ENCODE assay signal across 12 cellular contexts in genomic region chr18:23378470-23378764, GRCh38.
DNase-seq lines count a peak whose midpoint lies in the region; ATAC-seq and TF ChIP-seq lines count a peak whose summit lies in the region.
"Had no signal": no experiment of that assay in that cellular context is flagged by ENCODE, and none has a peak within 500 bp of the region (broad histone marks: within the 10 kb centered on the region; RNA-seq: fewer than 3 reads in every experiment).

No MANE protein-coding gene starts in this region.

- H3K27me3 ChIP-seq in right atrium auricular region (no peaks in the 10 kb centered on the region), breast epithelium (no peaks in the 10 kb centered on the region), vagina (no peaks in the 10 kb centered on the region), GM23338 (ENCODE audit: insufficient read depth) (no peaks in the 10 kb centered on the region)

- H3K4me3 Mint-ChIP-seq in mesothelial cell of epicardium (no peak overlapping the region), GM23338 (no peak overlapping the region)
- H3K4me3 Mint-ChIP-seq: central memory CD8-positive, alpha-beta T cell; naive B cell had no signal

- H3K9me3 Mint-ChIP-seq in mesothelial cell of epicardium: no peaks in the 10 kb centered on the region
- H3K9me3 Mint-ChIP-seq in GM23338: no peaks in the 10 kb centered on the region
- H3K9me3 Mint-ChIP-seq: central memory CD8-positive, alpha-beta T cell; naive B cell had no signal

- TF ChIP-seq POLR2A in breast epithelium (IDR thresholded peaks at IDR 0.05) (no peak), vagina (IDR thresholded peaks at IDR 0.05) (no peak)

- no peak overlapping the region for H2AFZ ChIP-seq in GM23338

- H3K27me3 Mint-ChIP-seq in mesothelial cell of epicardium (ENCODE audit: low read depth): no peaks in the 10 kb centered on the region
- H3K27me3 Mint-ChIP-seq in GM23338 (ENCODE audit: insufficient read depth, low read depth, poor library complexity): no peaks in the 10 kb centered on the region
- H3K27me3 Mint-ChIP-seq: central memory CD8-positive, alpha-beta T cell; naive B cell had no signal

- no peaks in the 10 kb centered on the region for H4K20me1 ChIP-seq in GM23338 (replicated peaks; ENCODE audit: insufficient read depth)

- no peak for ATAC-seq in GM23338
- no peak for ATAC-seq in HG02798 (IDR thresholded peaks at IDR 0.05; ENCODE audit: poor library complexity, unreplicated experiment)

- H3K27ac ChIP-seq in right atrium auricular region: peak overlapping the region; percentile 43 to 78
- H3K27ac ChIP-seq in breast epithelium: peak overlapping the region; percentile 63 to 65
- H3K27ac ChIP-seq in vagina: peak overlapping the region; percentile 91
- H3K27ac ChIP-seq in GM23338 (ENCODE audit: low read depth): no peak overlapping the region

- H3K27ac Mint-ChIP-seq in mesothelial cell of epicardium (peak overlapping the region; percentile 78), GM23338 (no peak overlapping the region)
- H3K27ac Mint-ChIP-seq: naive B cell had no signal

- H3K79me2 ChIP-seq in GM23338 (replicated peaks; ENCODE audit: insufficient read depth): no peaks in the 10 kb centered on the region

- TF ChIP-seq CTCF in right atrium auricular region (IDR thresholded peaks at IDR 0.05) (no peak), breast epithelium (IDR thresholded peaks at IDR 0.05) (no peak), mesothelial cell of epicardium (IDR thresholded peaks at IDR 0.05; ENCODE audit: unreplicated experiment) (no peak), vagina (IDR thresholded peaks at IDR 0.05) (no peak), GM23338 (conservative IDR thresholded peaks at IDR 0.05; ENCODE audit: low read depth in 2 of 2) (no peak)

- DNase-seq in right atrium auricular region (ENCODE audit: low spot score) (no peak), cardiac septum (ENCODE audit: low spot score) (no peak), breast epithelium (ENCODE audit: low spot score in 2 of 2) (no peak), mesothelial cell of epicardium (ENCODE audit: low spot score in 2 of 2, unreplicated experiment in 2 of 2) (no peak), vagina (ENCODE audit: extremely low spot score in 2 of 2) (no peak), GM23338 (ENCODE audit: low spot score) (no peak), DMS79 (lab: John Stamatoyannopoulos, UW) (no peak)
- DNase-seq: GOT3, NCI-H524 treated with DMSO at 0.1 percent for 48 hours had no signal

- H3F3A ChIP-seq in GM23338 (replicated peaks; ENCODE audit: low read depth): 0 out of 2 replicates have a peak, but pooled peaks cover 3% of the 10 kb centered on the region

- H3K4me3 ChIP-seq in right atrium auricular region (no peak overlapping the region), breast epithelium (no peak overlapping the region), vagina (no peak overlapping the region), GM23338 (no peak overlapping the region)

- peaks cover 31% of the 10 kb centered on the region for H3K4me1 Mint-ChIP-seq in mesothelial cell of epicardium
- H3K4me1 Mint-ChIP-seq in GM23338: peaks cover 16% of the 10 kb centered on the region
- H3K4me1 Mint-ChIP-seq: central memory CD8-positive, alpha-beta T cell had no signal

- H3K9me2 ChIP-seq in GM23338 (ENCODE audit: insufficient read depth): no peaks in the 10 kb centered on the region

- H3K9me3 ChIP-seq in right atrium auricular region: no peaks in the 10 kb centered on the region
- no peaks in the 10 kb centered on the region for H3K9me3 ChIP-seq in breast epithelium
- H3K9me3 ChIP-seq in vagina: no peaks in the 10 kb centered on the region

- H3K36me3 Mint-ChIP-seq in mesothelial cell of epicardium: peaks cover 11% of the 10 kb centered on the region
- no peaks in the 10 kb centered on the region for H3K36me3 Mint-ChIP-seq in GM23338 (ENCODE audit: low read depth)

- H3K4me1 ChIP-seq in right atrium auricular region: peaks cover 0 to 17% of the 10 kb centered on the region in 2 donors
- peaks cover 0 to 7% of the 10 kb centered on the region in 2 donors for H3K4me1 ChIP-seq in breast epithelium
- H3K4me1 ChIP-seq in vagina: peaks cover 33% of the 10 kb centered on the region
- H3K4me1 ChIP-seq in GM23338 (ENCODE audit: insufficient read depth): no peaks in the 10 kb centered on the region

- H3K36me3 ChIP-seq in right atrium auricular region: no peaks in the 10 kb centered on the region
- no peaks in the 10 kb centered on the region for H3K36me3 ChIP-seq in breast epithelium
- H3K36me3 ChIP-seq in vagina: no peaks in the 10 kb centered on the region
- no peaks in the 10 kb centered on the region for H3K36me3 ChIP-seq in GM23338 (ENCODE audit: insufficient read depth)

- no peak overlapping the region for H3K4me2 ChIP-seq in GM23338

- intact Hi-C loops in cardiac septum (cut with DNase I) (loop anchor here (5.0 kb wide), 2 partner anchors 246 to 346 kb away; no protein-coding TSS in a partner anchor), breast epithelium (cut with DNase I; ENCODE audit: low total_unique reads) (no loop called here), vagina (cut with DNase I) (loop anchor here (5.0 kb wide), 1 partner anchor 241 kb away; the partner anchor contains the start of gene CABLES1)

TF ChIP-seq in GM23338, 12 proteins besides CTCF, POLR2A, EP300 and RAD21 (continues in another document):
- TF ChIP-seq ZNF114 (CRISPR knock-in tag; IDR thresholded peaks at IDR 0.05) (no peak), CREB1 (CRISPR knock-in tag; IDR thresholded peaks at IDR 0.05; ENCODE audit: low read depth) (no peak), POLR2AphosphoS5 (IDR thresholded peaks at IDR 0.05; ENCODE audit: low read depth) (no peak), JUNB (IDR thresholded peaks at IDR 0.05; ENCODE audit: unreplicated experiment) (no peak), NANOG (IDR thresholded peaks at IDR 0.05; ENCODE audit: borderline replicate concordance) (no peak), ZNF331 (CRISPR knock-in tag; IDR thresholded peaks at IDR 0.05; ENCODE audit: low read depth) (no peak), EZH2phosphoT487 (IDR thresholded peaks at IDR 0.05; ENCODE audit: unreplicated experiment) (no peak), REST (IDR thresholded peaks at IDR 0.05; ENCODE audit: unreplicated experiment) (no peak), EZH2 (IDR thresholded peaks at IDR 0.05; ENCODE audit: low read depth, unreplicated experiment) (no peak), STAT1 (IDR thresholded peaks at IDR 0.05; ENCODE audit: unreplicated experiment) (no peak)
